ENCODE assay signal across 1 cellular context in the genomic region with DNA sequence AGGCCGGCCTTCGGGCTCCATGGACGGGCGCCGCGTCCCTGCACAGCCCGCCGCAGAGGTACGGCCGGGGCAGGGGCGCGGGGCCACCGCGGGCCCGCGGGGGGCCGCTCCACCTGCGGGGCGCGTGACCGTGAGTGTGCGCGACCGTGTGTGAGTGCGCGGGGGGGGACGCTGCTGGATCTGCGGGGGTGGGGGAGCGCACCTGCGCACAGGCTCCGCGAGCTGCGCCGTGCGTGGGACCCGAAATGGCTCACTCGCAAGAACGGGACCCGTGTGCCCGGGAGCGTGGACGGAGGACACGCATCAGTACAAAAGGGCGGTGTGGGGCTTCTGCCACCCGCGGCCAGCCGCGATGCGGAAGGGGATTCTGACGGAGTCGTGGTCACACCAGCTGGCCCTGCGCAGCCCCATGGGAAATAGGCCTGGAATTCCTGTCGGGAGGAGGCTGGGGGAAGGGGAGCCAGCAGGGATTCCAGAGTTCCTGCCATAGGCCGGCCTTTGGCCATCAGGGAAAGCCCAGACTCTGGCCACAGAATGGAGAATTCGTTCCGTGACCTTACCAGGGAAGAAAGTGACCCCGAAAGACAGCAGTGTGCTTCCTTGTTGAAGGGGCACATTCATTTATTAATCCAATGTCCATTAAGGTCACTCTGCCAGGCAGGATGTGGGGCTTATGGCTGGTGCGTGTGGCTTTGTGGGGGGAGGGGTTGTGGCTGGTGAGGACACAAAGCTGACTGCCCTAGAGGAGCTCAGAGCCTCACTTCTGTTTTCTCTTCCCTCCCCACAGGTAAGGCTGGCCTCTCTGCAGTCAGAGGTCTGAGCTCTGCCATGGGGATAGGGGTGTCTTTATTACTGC.
TF ChIP-seq lines count a peak whose summit lies in the region.

No MANE protein-coding gene starts in this region.

TF ChIP-seq in WTC11, 78 proteins besides CTCF, POLR2A, EP300 and RAD21 (continued from another document and continues in another):
- TF ChIP-seq NFYB (CRISPR knock-in tag; conservative IDR thresholded peaks at IDR 0.05; ENCODE audit: low read depth), result 0 out of 2 replicates have a peak, but pooled peaks have one; percentile 9
- TF ChIP-seq ZBTB21 (CRISPR knock-in tag; IDR thresholded peaks at IDR 0.05; ENCODE audit: borderline replicate concordance), result no peak
- TF ChIP-seq PRRX2 (CRISPR knock-in tag; IDR thresholded peaks at IDR 0.05), result no peak
- TF ChIP-seq, protein P1, sequence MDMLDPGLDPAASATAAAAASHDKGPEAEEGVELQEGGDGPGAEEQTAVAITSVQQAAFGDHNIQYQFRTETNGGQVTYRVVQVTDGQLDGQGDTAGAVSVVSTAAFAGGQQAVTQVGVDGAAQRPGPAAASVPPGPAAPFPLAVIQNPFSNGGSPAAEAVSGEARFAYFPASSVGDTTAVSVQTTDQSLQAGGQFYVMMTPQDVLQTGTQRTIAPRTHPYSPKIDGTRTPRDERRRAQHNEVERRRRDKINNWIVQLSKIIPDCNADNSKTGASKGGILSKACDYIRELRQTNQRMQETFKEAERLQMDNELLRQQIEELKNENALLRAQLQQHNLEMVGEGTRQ (CRISPR knock-in tag; IDR thresholded peaks at IDR 0.05), result no peak
- TF ChIP-seq ZNF317 (CRISPR knock-in tag; IDR thresholded peaks at IDR 0.05; ENCODE audit: borderline replicate concordance, low read depth), result no peak
- no peak for TF ChIP-seq HMGA2 (CRISPR knock-in tag; IDR thresholded peaks at IDR 0.05)
- TF ChIP-seq, protein P2, sequence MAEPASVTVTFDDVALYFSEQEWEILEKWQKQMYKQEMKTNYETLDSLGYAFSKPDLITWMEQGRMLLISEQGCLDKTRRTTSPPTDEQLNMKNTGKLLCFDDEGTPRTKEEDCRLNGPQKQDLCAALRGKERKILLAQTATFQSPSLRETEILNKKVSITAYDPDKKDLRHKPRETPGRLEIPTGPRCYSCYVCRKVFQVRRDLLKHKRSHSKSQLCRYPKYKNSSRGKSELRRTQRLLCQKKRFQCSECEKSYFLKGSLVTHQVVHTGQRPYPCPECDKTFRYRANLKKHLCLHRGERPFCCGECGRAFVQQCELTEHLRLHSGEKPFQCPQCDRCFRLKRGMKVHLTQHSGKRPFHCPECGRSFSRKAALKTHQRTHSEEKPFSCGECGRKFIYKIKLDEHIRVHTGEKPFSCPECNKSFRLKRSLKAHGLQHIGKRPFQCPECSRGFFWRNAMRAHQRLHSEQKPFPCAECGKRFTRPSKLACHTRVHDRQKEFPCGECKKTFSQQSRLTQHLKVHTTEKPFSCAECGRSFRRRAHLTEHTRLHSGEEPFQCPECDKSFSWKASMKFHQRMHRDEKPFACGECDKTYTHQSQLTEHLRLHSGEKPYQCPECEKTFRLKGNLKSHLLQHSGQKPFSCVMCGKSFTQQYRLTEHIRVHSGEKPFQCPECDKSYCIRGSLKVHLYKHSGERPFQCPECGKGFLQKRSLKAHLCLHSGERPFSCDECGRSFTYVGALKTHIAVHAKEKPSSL (CRISPR knock-in tag; conservative IDR thresholded peaks at IDR 0.05), result no peak
- TF ChIP-seq, protein P3, sequence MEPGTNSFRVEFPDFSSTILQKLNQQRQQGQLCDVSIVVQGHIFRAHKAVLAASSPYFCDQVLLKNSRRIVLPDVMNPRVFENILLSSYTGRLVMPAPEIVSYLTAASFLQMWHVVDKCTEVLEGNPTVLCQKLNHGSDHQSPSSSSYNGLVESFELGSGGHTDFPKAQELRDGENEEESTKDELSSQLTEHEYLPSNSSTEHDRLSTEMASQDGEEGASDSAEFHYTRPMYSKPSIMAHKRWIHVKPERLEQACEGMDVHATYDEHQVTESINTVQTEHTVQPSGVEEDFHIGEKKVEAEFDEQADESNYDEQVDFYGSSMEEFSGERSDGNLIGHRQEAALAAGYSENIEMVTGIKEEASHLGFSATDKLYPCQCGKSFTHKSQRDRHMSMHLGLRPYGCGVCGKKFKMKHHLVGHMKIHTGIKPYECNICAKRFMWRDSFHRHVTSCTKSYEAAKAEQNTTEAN (CRISPR knock-in tag; IDR thresholded peaks at IDR 0.05), result peak; percentile 77; the same call in 1 of the 2 replicates
- TF ChIP-seq NR1H2 (CRISPR knock-in tag; IDR thresholded peaks at IDR 0.05), result no peak
- no peak for TF ChIP-seq FOXJ3 (CRISPR knock-in tag; IDR thresholded peaks at IDR 0.05; ENCODE audit: borderline replicate concordance)
- peak; percentile 56; the same call in 1 of the 2 replicates for TF ChIP-seq FOXP1 (CRISPR knock-in tag; IDR thresholded peaks at IDR 0.05; ENCODE audit: borderline replicate concordance)
- no peak for TF ChIP-seq TP53 (CRISPR knock-in tag; IDR thresholded peaks at IDR 0.05)
- TF ChIP-seq, protein P4, sequence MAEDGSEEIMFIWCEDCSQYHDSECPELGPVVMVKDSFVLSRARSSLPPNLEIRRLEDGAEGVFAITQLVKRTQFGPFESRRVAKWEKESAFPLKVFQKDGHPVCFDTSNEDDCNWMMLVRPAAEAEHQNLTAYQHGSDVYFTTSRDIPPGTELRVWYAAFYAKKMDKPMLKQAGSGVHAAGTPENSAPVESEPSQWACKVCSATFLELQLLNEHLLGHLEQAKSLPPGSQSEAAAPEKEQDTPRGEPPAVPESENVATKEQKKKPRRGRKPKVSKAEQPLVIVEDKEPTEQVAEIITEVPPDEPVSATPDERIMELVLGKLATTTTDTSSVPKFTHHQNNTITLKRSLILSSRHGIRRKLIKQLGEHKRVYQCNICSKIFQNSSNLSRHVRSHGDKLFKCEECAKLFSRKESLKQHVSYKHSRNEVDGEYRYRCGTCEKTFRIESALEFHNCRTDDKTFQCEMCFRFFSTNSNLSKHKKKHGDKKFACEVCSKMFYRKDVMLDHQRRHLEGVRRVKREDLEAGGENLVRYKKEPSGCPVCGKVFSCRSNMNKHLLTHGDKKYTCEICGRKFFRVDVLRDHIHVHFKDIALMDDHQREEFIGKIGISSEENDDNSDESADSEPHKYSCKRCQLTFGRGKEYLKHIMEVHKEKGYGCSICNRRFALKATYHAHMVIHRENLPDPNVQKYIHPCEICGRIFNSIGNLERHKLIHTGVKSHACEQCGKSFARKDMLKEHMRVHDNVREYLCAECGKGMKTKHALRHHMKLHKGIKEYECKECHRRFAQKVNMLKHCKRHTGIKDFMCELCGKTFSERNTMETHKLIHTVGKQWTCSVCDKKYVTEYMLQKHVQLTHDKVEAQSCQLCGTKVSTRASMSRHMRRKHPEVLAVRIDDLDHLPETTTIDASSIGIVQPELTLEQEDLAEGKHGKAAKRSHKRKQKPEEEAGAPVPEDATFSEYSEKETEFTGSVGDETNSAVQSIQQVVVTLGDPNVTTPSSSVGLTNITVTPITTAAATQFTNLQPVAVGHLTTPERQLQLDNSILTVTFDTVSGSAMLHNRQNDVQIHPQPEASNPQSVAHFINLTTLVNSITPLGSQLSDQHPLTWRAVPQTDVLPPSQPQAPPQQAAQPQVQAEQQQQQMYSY (CRISPR knock-in tag; IDR thresholded peaks at IDR 0.05), result no peak
- TF ChIP-seq IRF2 (CRISPR knock-in tag; IDR thresholded peaks at IDR 0.05; ENCODE audit: borderline replicate concordance, low read depth), result no peak
- no peak for TF ChIP-seq ZNF263 (CRISPR knock-in tag; IDR thresholded peaks at IDR 0.05; ENCODE audit: low read depth)
- TF ChIP-seq SOX15 (CRISPR knock-in tag; IDR thresholded peaks at IDR 0.05), result no peak
- TF ChIP-seq GTF2I (CRISPR knock-in tag; conservative IDR thresholded peaks at IDR 0.05), result no peak
- no peak for TF ChIP-seq ZNF396 (CRISPR knock-in tag; IDR thresholded peaks at IDR 0.05; ENCODE audit: borderline replicate concordance)
- peak; percentile 73; the same call in 1 of the 2 replicates for TF ChIP-seq TEAD1 (CRISPR knock-in tag; IDR thresholded peaks at IDR 0.05)
- TF ChIP-seq, protein P5, sequence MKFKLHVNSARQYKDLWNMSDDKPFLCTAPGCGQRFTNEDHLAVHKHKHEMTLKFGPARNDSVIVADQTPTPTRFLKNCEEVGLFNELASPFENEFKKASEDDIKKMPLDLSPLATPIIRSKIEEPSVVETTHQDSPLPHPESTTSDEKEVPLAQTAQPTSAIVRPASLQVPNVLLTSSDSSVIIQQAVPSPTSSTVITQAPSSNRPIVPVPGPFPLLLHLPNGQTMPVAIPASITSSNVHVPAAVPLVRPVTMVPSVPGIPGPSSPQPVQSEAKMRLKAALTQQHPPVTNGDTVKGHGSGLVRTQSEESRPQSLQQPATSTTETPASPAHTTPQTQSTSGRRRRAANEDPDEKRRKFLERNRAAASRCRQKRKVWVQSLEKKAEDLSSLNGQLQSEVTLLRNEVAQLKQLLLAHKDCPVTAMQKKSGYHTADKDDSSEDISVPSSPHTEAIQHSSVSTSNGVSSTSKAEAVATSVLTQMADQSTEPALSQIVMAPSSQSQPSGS (CRISPR knock-in tag; IDR thresholded peaks at IDR 0.05; ENCODE audit: borderline replicate concordance, low read depth), result peak; percentile 13; the same call in 1 of the 2 replicates
- TF ChIP-seq, protein P6, sequence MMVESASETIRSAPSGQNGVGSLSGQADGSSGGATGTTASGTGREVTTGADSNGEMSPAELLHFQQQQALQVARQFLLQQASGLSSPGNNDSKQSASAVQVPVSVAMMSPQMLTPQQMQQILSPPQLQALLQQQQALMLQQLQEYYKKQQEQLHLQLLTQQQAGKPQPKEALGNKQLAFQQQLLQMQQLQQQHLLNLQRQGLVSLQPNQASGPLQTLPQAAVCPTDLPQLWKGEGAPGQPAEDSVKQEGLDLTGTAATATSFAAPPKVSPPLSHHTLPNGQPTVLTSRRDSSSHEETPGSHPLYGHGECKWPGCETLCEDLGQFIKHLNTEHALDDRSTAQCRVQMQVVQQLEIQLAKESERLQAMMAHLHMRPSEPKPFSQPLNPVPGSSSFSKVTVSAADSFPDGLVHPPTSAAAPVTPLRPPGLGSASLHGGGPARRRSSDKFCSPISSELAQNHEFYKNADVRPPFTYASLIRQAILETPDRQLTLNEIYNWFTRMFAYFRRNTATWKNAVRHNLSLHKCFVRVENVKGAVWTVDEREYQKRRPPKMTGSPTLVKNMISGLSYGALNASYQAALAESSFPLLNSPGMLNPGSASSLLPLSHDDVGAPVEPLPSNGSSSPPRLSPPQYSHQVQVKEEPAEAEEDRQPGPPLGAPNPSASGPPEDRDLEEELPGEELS (CRISPR knock-in tag; IDR thresholded peaks at IDR 0.05), result peak; percentile 39; the same call in 1 of the 2 replicates
- TF ChIP-seq, protein P7, sequence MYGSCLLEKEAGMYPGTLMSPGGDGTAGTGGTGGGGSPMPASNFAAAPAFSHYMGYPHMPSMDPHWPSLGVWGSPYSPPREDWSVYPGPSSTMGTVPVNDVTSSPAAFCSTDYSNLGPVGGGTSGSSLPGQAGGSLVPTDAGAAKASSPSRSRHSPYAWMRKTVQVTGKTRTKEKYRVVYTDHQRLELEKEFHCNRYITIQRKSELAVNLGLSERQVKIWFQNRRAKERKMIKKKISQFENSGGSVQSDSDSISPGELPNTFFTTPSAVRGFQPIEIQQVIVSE (CRISPR knock-in tag; IDR thresholded peaks at IDR 0.05; ENCODE audit: borderline replicate concordance), result no peak
- TF ChIP-seq, protein P8, sequence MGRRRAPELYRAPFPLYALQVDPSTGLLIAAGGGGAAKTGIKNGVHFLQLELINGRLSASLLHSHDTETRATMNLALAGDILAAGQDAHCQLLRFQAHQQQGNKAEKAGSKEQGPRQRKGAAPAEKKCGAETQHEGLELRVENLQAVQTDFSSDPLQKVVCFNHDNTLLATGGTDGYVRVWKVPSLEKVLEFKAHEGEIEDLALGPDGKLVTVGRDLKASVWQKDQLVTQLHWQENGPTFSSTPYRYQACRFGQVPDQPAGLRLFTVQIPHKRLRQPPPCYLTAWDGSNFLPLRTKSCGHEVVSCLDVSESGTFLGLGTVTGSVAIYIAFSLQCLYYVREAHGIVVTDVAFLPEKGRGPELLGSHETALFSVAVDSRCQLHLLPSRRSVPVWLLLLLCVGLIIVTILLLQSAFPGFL (CRISPR knock-in tag; IDR thresholded peaks at IDR 0.05; ENCODE audit: borderline replicate concordance), result no peak
- TF ChIP-seq TEAD4 (CRISPR knock-in tag; IDR thresholded peaks at IDR 0.05), result peak; percentile 73; the same call in 1 of the 2 replicates
- TF ChIP-seq CREM (CRISPR knock-in tag; IDR thresholded peaks at IDR 0.05), result peak; percentile 11; the same call in 1 of the 2 replicates
- TF ChIP-seq ZNF232 (CRISPR knock-in tag; IDR thresholded peaks at IDR 0.05), result no peak; the same call in 1 of the 2 replicates
- no peak for TF ChIP-seq JAZF1 (CRISPR knock-in tag; IDR thresholded peaks at IDR 0.05)
- TF ChIP-seq GABPB1 (CRISPR knock-in tag; IDR thresholded peaks at IDR 0.05), result no peak
- TF ChIP-seq, protein P9, sequence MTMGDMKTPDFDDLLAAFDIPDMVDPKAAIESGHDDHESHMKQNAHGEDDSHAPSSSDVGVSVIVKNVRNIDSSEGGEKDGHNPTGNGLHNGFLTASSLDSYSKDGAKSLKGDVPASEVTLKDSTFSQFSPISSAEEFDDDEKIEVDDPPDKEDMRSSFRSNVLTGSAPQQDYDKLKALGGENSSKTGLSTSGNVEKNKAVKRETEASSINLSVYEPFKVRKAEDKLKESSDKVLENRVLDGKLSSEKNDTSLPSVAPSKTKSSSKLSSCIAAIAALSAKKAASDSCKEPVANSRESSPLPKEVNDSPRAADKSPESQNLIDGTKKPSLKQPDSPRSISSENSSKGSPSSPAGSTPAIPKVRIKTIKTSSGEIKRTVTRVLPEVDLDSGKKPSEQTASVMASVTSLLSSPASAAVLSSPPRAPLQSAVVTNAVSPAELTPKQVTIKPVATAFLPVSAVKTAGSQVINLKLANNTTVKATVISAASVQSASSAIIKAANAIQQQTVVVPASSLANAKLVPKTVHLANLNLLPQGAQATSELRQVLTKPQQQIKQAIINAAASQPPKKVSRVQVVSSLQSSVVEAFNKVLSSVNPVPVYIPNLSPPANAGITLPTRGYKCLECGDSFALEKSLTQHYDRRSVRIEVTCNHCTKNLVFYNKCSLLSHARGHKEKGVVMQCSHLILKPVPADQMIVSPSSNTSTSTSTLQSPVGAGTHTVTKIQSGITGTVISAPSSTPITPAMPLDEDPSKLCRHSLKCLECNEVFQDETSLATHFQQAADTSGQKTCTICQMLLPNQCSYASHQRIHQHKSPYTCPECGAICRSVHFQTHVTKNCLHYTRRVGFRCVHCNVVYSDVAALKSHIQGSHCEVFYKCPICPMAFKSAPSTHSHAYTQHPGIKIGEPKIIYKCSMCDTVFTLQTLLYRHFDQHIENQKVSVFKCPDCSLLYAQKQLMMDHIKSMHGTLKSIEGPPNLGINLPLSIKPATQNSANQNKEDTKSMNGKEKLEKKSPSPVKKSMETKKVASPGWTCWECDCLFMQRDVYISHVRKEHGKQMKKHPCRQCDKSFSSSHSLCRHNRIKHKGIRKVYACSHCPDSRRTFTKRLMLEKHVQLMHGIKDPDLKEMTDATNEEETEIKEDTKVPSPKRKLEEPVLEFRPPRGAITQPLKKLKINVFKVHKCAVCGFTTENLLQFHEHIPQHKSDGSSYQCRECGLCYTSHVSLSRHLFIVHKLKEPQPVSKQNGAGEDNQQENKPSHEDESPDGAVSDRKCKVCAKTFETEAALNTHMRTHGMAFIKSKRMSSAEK (CRISPR knock-in tag; IDR thresholded peaks at IDR 0.05; ENCODE audit: borderline replicate concordance), result 0 out of 2 replicates have a peak, but pooled peaks have one; percentile 6
